ENCODE assay signal across 25 cellular contexts in the genomic region with DNA sequence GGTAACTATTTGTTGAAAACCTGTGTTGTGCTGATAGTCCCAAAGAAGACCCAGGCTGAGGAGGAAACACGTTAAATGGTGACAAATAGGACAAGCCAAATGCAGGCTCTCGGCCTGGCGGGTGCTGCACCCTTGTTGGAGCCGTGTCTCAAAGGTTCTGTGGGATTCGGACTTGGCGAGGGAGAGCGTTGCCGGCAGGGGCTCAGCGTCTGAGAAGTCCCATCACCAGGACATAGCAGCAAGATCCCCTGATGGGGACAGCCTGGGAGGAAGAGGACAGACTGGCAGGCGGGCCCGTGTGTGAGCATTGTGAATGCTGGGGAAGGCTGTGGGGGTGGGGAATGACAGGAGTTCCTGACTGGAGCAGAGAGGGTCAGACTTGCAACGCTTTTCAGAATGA.
DNase-seq lines count a peak whose midpoint lies in the region; ATAC-seq and TF ChIP-seq lines count a peak whose summit lies in the region.
"Had no signal": no experiment of that assay in that cellular context is flagged by ENCODE, and none has a peak within 500 bp of the region (broad histone marks: within the 10 kb centered on the region; RNA-seq: fewer than 3 reads in every experiment).

No MANE protein-coding gene starts in this region.

- intact Hi-C loops in activated CD4-positive, alpha-beta T cell treated with anti-CD3 and anti-CD28 coated beads, Interleukin-2, amount 10 ng/mL, durations not matched to agents 24 days and 14 days (cut with micrococcal nuclease): no loop called here
- intact Hi-C loops in upper lobe of right lung (cut with DNase I): no loop called here

- peak overlapping the region; percentile 37 for H3K27ac Mint-ChIP-seq in activated CD4-positive, alpha-beta T cell treated with anti-CD3 and anti-CD28 coated beads, Interleukin-2, amount 10 ng/mL, durations not matched to agents 24 days and 14 days
- H3K27ac Mint-ChIP-seq in activated CD4-positive, alpha-beta T cell treated with anti-CD3 and anti-CD28 coated beads, Interleukin-2, amount 10 ng/mL, durations not matched to agents 7 days and 5 days: no peak overlapping the region
- H3K27ac Mint-ChIP-seq in stimulated activated naive CD8-positive, alpha-beta T cell treated with anti-CD3 and anti-CD28 coated beads, Interleukin-15, amount 100 ng/mL, for 72 hours: no peak overlapping the region
- peak overlapping the region in 7 of 10 donors; percentile 48 to 87 (median 57) for H3K27ac Mint-ChIP-seq in naive thymus-derived CD8-positive, alpha-beta T cell
- H3K27ac Mint-ChIP-seq: endodermal cell, T-helper 17 cell had no signal

- H3K4me3 Mint-ChIP-seq in activated CD4-positive, alpha-beta T cell treated with anti-CD3 and anti-CD28 coated beads, Interleukin-2, amount 10 ng/mL, durations not matched to agents 24 days and 14 days: no peak overlapping the region
- no peak overlapping the region for H3K4me3 Mint-ChIP-seq in activated CD4-positive, alpha-beta T cell treated with anti-CD3 and anti-CD28 coated beads, Interleukin-2, amount 10 ng/mL, durations not matched to agents 7 days and 5 days
- H3K4me3 Mint-ChIP-seq in stimulated activated naive CD8-positive, alpha-beta T cell treated with anti-CD3 and anti-CD28 coated beads, Interleukin-15, amount 100 ng/mL, for 72 hours: no peak overlapping the region
- no peak overlapping the region for H3K4me3 Mint-ChIP-seq in naive thymus-derived CD8-positive, alpha-beta T cell
- H3K4me3 Mint-ChIP-seq: activated T-helper 17 cell treated with anti-CD3 and anti-CD28 coated beads, Interleukin-2, amount 50 U/mL, for 72 hours; brain; endodermal cell; T-helper 17 cell had no signal

- H3K4me1 Mint-ChIP-seq in activated CD4-positive, alpha-beta T cell treated with anti-CD3 and anti-CD28 coated beads, Interleukin-2, amount 10 ng/mL, durations not matched to agents 24 days and 14 days: peaks cover 14% of the 10 kb centered on the region
- H3K4me1 Mint-ChIP-seq in activated CD4-positive, alpha-beta T cell treated with anti-CD3 and anti-CD28 coated beads, Interleukin-2, amount 10 ng/mL, durations not matched to agents 7 days and 5 days: peaks cover 29% of the 10 kb centered on the region
- H3K4me1 Mint-ChIP-seq in stimulated activated naive CD8-positive, alpha-beta T cell treated with anti-CD3 and anti-CD28 coated beads, Interleukin-15, amount 100 ng/mL, for 72 hours: peaks cover 46% of the 10 kb centered on the region
- H3K4me1 Mint-ChIP-seq in naive thymus-derived CD8-positive, alpha-beta T cell: peaks cover 15 to 34% (median 27%) of the 10 kb centered on the region in 4 donors
- H3K4me1 Mint-ChIP-seq: activated T-helper 17 cell treated with anti-CD3 and anti-CD28 coated beads, Interleukin-2, amount 50 U/mL, for 72 hours; brain had no signal

- no peaks in the 10 kb centered on the region for H3K27me3 ChIP-seq in upper lobe of right lung
- H3K27me3 ChIP-seq: testis, uterus had no signal

- H3K36me3 ChIP-seq in upper lobe of right lung: peaks cover 20% of the 10 kb centered on the region
- H3K36me3 ChIP-seq: uterus had no signal

- no peak for ATAC-seq in stimulated activated naive CD8-positive, alpha-beta T cell treated with anti-CD3 and anti-CD28 coated beads, Interleukin-15, Interleukin-2, amounts not matched to agents 100 U/mL and 50 U/mL, for 24 hours
- no peak for ATAC-seq in stimulated activated naive CD8-positive, alpha-beta T cell treated with anti-CD3 and anti-CD28 coated beads, Interleukin-15, amount 100 ng/mL, for 72 hours
- no peak for ATAC-seq in naive thymus-derived CD8-positive, alpha-beta T cell
- ATAC-seq in upper lobe of right lung (no peak), HG03025 (IDR thresholded peaks at IDR 0.05; ENCODE audit: low FRiP score, unreplicated experiment) (no peak)
- ATAC-seq: activated T-helper 17 cell treated with anti-CD3 and anti-CD28 coated beads, Interleukin-2, amount 50 U/mL, for 72 hours; left lobe of liver; Right ventricle myocardium inferior; T-helper 17 cell had no signal

- H3K4me3 ChIP-seq in upper lobe of right lung: no peak overlapping the region
- H3K4me3 ChIP-seq: HAP-1, prostate gland, testis, uterus had no signal

- H3K9me3 ChIP-seq in upper lobe of right lung: no peaks in the 10 kb centered on the region
- H3K9me3 ChIP-seq: HAP-1, prostate gland, SK-N-SH, testis, uterus had no signal

- no peaks in the 10 kb centered on the region for H3K27me3 Mint-ChIP-seq in activated CD4-positive, alpha-beta T cell treated with anti-CD3 and anti-CD28 coated beads, Interleukin-2, amount 10 ng/mL, durations not matched to agents 24 days and 14 days
- H3K27me3 Mint-ChIP-seq in activated CD4-positive, alpha-beta T cell treated with anti-CD3 and anti-CD28 coated beads, Interleukin-2, amount 10 ng/mL, durations not matched to agents 7 days and 5 days: no peaks in the 10 kb centered on the region
- peaks cover 9% of the 10 kb centered on the region for H3K27me3 Mint-ChIP-seq in stimulated activated naive CD8-positive, alpha-beta T cell treated with anti-CD3 and anti-CD28 coated beads, Interleukin-15, amount 100 ng/mL, for 72 hours
- H3K27me3 Mint-ChIP-seq in naive thymus-derived CD8-positive, alpha-beta T cell: peaks cover 0 to 5% (median 1%) of the 10 kb centered on the region in 5 donors
- H3K27me3 Mint-ChIP-seq: activated T-helper 17 cell treated with anti-CD3 and anti-CD28 coated beads, Interleukin-2, amount 50 U/mL, for 72 hours; brain; T-helper 17 cell had no signal

- H3K27ac ChIP-seq in upper lobe of right lung: no peak overlapping the region
- H3K27ac ChIP-seq: C4-2B, prostate gland, testis, uterus had no signal

- no peak for DNase-seq in activated CD4-positive, alpha-beta T cell treated with anti-CD3 and anti-CD28 coated beads, Interleukin-2, amount 10 ng/mL, durations not matched to agents 24 days and 14 days
- DNase-seq in activated CD4-positive, alpha-beta T cell treated with anti-CD3 and anti-CD28 coated beads, Interleukin-2, amount 10 ng/mL, durations not matched to agents 7 days and 5 days: no peak
- peak; percentile 1 for DNase-seq in stimulated activated naive CD8-positive, alpha-beta T cell treated with anti-CD3 and anti-CD28 coated beads, Interleukin-15, Interleukin-2, amounts not matched to agents 100 U/mL and 50 U/mL, for 24 hours
- DNase-seq in stimulated activated naive CD8-positive, alpha-beta T cell treated with anti-CD3 and anti-CD28 coated beads, Interleukin-15, amount 100 ng/mL, for 72 hours: no peak
- no peak for DNase-seq in naive thymus-derived CD8-positive, alpha-beta T cell
- peak; percentile 55 for DNase-seq in upper lobe of right lung
- DNase-seq in NCI-H345 (lab: John Stamatoyannopoulos, UW): no peak
- DNase-seq: 8988T; dermis blood vessel endothelial cell; endodermal cell; mesenchymal stem cell; NCI-H1436 treated with DMSO at 0.1 percent for 48 hours; SK-N-SH; stimulated activated naive CD4-positive, alpha-beta T cell; T-helper 17 cell; testis had no signal

- POLR2A ChIA-PET in activated CD4-positive, alpha-beta T cell treated with anti-CD3 and anti-CD28 coated beads, Interleukin-2, amount 10 ng/mL, durations not matched to agents 7 days and 5 days (lab: Charles Lee): no interaction called here
- POLR2A ChIA-PET in naive thymus-derived CD8-positive, alpha-beta T cell (lab: Charles Lee): no interaction called here

- no peaks in the 10 kb centered on the region for H3K4me1 ChIP-seq in upper lobe of right lung
- H3K4me1 ChIP-seq: HAP-1, prostate gland, testis, uterus had no signal

- TF ChIP-seq CTCF in upper lobe of right lung (IDR thresholded peaks at IDR 0.05): no peak

- H3K9me3 Mint-ChIP-seq in activated CD4-positive, alpha-beta T cell treated with anti-CD3 and anti-CD28 coated beads, Interleukin-2, amount 10 ng/mL, durations not matched to agents 24 days and 14 days: no peaks in the 10 kb centered on the region
- no peaks in the 10 kb centered on the region for H3K9me3 Mint-ChIP-seq in activated CD4-positive, alpha-beta T cell treated with anti-CD3 and anti-CD28 coated beads, Interleukin-2, amount 10 ng/mL, durations not matched to agents 7 days and 5 days
- H3K9me3 Mint-ChIP-seq in stimulated activated naive CD8-positive, alpha-beta T cell treated with anti-CD3 and anti-CD28 coated beads, Interleukin-15, amount 100 ng/mL, for 72 hours: no peaks in the 10 kb centered on the region
- no peaks in the 10 kb centered on the region for H3K9me3 Mint-ChIP-seq in naive thymus-derived CD8-positive, alpha-beta T cell
- H3K9me3 Mint-ChIP-seq: activated T-helper 17 cell treated with anti-CD3 and anti-CD28 coated beads, Interleukin-2, amount 50 U/mL, for 72 hours; brain; endodermal cell had no signal

- CTCF ChIA-PET in activated CD4-positive, alpha-beta T cell treated with anti-CD3 and anti-CD28 coated beads, Interleukin-2, amount 10 ng/mL, durations not matched to agents 7 days and 5 days (lab: Charles Lee): no interaction called here

- peaks cover 16% of the 10 kb centered on the region for H3K36me3 Mint-ChIP-seq in activated CD4-positive, alpha-beta T cell treated with anti-CD3 and anti-CD28 coated beads, Interleukin-2, amount 10 ng/mL, durations not matched to agents 24 days and 14 days (ENCODE audit: low read depth)
- H3K36me3 Mint-ChIP-seq in activated CD4-positive, alpha-beta T cell treated with anti-CD3 and anti-CD28 coated beads, Interleukin-2, amount 10 ng/mL, durations not matched to agents 7 days and 5 days (ENCODE audit: low read depth): peaks cover 5% of the 10 kb centered on the region
- H3K36me3 Mint-ChIP-seq in naive thymus-derived CD8-positive, alpha-beta T cell: peaks cover 0 to 14% (median 0%) of the 10 kb centered on the region in 3 donors

Comparison
In these comparisons a context has a peak if more than half of its experiments do, and no peak if none do; other contexts are left out.
1. DNase-seq: peak in stimulated activated naive CD8-positive, alpha-beta T cell treated with anti-CD3 and anti-CD28 coated beads, Interleukin-15, Interleukin-2, amounts not matched to agents 100 U/mL and 50 U/mL, for 24 hours (single experiment) and upper lobe of right lung (single experiment); none in activated CD4-positive, alpha-beta T cell treated with anti-CD3 and anti-CD28 coated beads, Interleukin-2, amount 10 ng/mL, durations not matched to agents 24 days and 14 days (single experiment), activated CD4-positive, alpha-beta T cell treated with anti-CD3 and anti-CD28 coated beads, Interleukin-2, amount 10 ng/mL, durations not matched to agents 7 days and 5 days (single experiment), stimulated activated naive CD8-positive, alpha-beta T cell treated with anti-CD3 and anti-CD28 coated beads, Interleukin-15, amount 100 ng/mL, for 72 hours (0 of 2), naive thymus-derived CD8-positive, alpha-beta T cell (0 of 10) and NCI-H345 (single experiment).
2. H3K27ac Mint-ChIP-seq: peak in activated CD4-positive, alpha-beta T cell treated with anti-CD3 and anti-CD28 coated beads, Interleukin-2, amount 10 ng/mL, durations not matched to agents 24 days and 14 days (single experiment) and naive thymus-derived CD8-positive, alpha-beta T cell (7 of 10); none in activated CD4-positive, alpha-beta T cell treated with anti-CD3 and anti-CD28 coated beads, Interleukin-2, amount 10 ng/mL, durations not matched to agents 7 days and 5 days (single experiment) and stimulated activated naive CD8-positive, alpha-beta T cell treated with anti-CD3 and anti-CD28 coated beads, Interleukin-15, amount 100 ng/mL, for 72 hours (0 of 2).